21 cellular contexts compared by ENCODE assay signal in genomic region chr12:66633676-66634075, GRCh38. TPM values are rescaled to one million over a fixed set of nuclear protein-coding genes. Genes with fewer than 3 reads are reported as not detected.
DNase-seq lines count a peak whose midpoint lies in the region; ATAC-seq, FAIRE-seq and TF ChIP-seq lines count a peak whose summit lies in the region.
"Had no signal": no experiment of that assay in that cellular context is flagged by ENCODE, and none has a peak within 500 bp of the region (broad histone marks: within the 10 kb centered on the region; RNA-seq: fewer than 3 reads in every experiment).

No MANE protein-coding gene starts in this region.

- H3K36me3 ChIP-seq in right atrium auricular region (no peaks in the 10 kb centered on the region), keratinocyte (ENCODE audit: control insufficient read depth in 2 of 2, extremely low read depth in 1 of 2, insufficient read depth in 2 of 2, low read length in 2 of 2) (no peaks in the 10 kb centered on the region)
- H3K36me3 ChIP-seq: vagina had no signal

- H3K4me2 ChIP-seq in keratinocyte (ENCODE audit: control insufficient read depth, extremely low read depth, insufficient read depth, low read depth, low read length) = peak overlapping the region; percentile 42
- H3K4me2 ChIP-seq: KMS-11 had no signal

- no peaks in the 10 kb centered on the region for H3K36me3 Mint-ChIP-seq in activated T-helper 17 cell treated with anti-CD3 and anti-CD28 coated beads, Interleukin-2, amount 50 U/mL, for 72 hours (ENCODE audit: low read depth)

- no peak for TF ChIP-seq POLR2A in GM12892 (IDR thresholded peaks at IDR 0.05; ENCODE audit: low read depth, low read length)

- H3K27me3 Mint-ChIP-seq in activated T-helper 17 cell treated with anti-CD3 and anti-CD28 coated beads, Interleukin-2, amount 50 U/mL, for 72 hours = peaks cover 7% of the 10 kb centered on the region

- H3K27me3 ChIP-seq in right cardiac atrium (ENCODE audit: control insufficient read depth, insufficient read depth) (no peaks in the 10 kb centered on the region), right atrium auricular region (no peaks in the 10 kb centered on the region), keratinocyte (ENCODE audit: control insufficient read depth, extremely low read depth, insufficient read depth, low read length) (no peaks in the 10 kb centered on the region)
- H3K27me3 ChIP-seq: body of pancreas, vagina had no signal

- H3K27ac ChIP-seq in right cardiac atrium (ENCODE audit: low read length) = no peak overlapping the region
- no peak overlapping the region for H3K27ac ChIP-seq in right atrium auricular region
- H3K27ac ChIP-seq in keratinocyte (ENCODE audit: control insufficient read depth, insufficient read depth, low read length) = peak overlapping the region; percentile 39
- H3K27ac ChIP-seq: body of pancreas, GM23248, KMS-11, parathyroid adenoma, vagina had no signal

- no peaks in the 10 kb centered on the region for H3K9me1 ChIP-seq in keratinocyte (ENCODE audit: control insufficient read depth, extremely low read depth, insufficient read depth, low read length)

- no peaks in the 10 kb centered on the region for H3K79me2 ChIP-seq in keratinocyte (ENCODE audit: control insufficient read depth, insufficient read depth, low read length)

- dilution Hi-C loops in keratinocyte (cut with MboI; ENCODE audit: extremely low pct_ligation_motif_present, low sequenced_read_pairs) = no loop called here

- H3K9ac ChIP-seq in keratinocyte (ENCODE audit: control insufficient read depth, extremely low read depth, insufficient read depth, low read length) = no peak overlapping the region
- H3K9ac ChIP-seq: GM23248, KMS-11, parathyroid adenoma had no signal

- H3K9me3 ChIP-seq in right cardiac atrium (ENCODE audit: control insufficient read depth, low read length) = no peaks in the 10 kb centered on the region
- no peaks in the 10 kb centered on the region for H3K9me3 ChIP-seq in right atrium auricular region
- no peaks in the 10 kb centered on the region for H3K9me3 ChIP-seq in keratinocyte (ENCODE audit: control insufficient read depth, low read depth, low read length)
- H3K9me3 ChIP-seq: body of pancreas, vagina had no signal

- no peaks in the 10 kb centered on the region for H4K20me1 ChIP-seq in keratinocyte (ENCODE audit: control insufficient read depth, extremely low read depth, insufficient read depth, low read length)

- no peak overlapping the region for H3K4me3 Mint-ChIP-seq in activated T-helper 17 cell treated with anti-CD3 and anti-CD28 coated beads, Interleukin-2, amount 50 U/mL, for 72 hours
- H3K4me3 Mint-ChIP-seq: CD4-positive, alpha-beta T cell; T-helper 2 cell treated with Interferon-gamma antibody and Interleukin-4, amounts not matched to agents 5 μg/mL and 100 μg/mL, for 36 hours had no signal

- H3K4me1 Mint-ChIP-seq in activated T-helper 17 cell treated with anti-CD3 and anti-CD28 coated beads, Interleukin-2, amount 50 U/mL, for 72 hours = no peaks in the 10 kb centered on the region

- no peaks in the 10 kb centered on the region for H3K9me3 Mint-ChIP-seq in activated T-helper 17 cell treated with anti-CD3 and anti-CD28 coated beads, Interleukin-2, amount 50 U/mL, for 72 hours
- H3K9me3 Mint-ChIP-seq: CD4-positive, alpha-beta T cell; T-helper 2 cell treated with Interferon-gamma antibody and Interleukin-4, amounts not matched to agents 5 μg/mL and 100 μg/mL, for 36 hours had no signal

- FAIRE-seq in keratinocyte (lab: Jason Lieb, UNC) (peak; percentile 96), GM12892 (lab: Jason Lieb, UNC) (no peak)

- WGBS in right cardiac atrium = 63% methylated on average over 1 of the region's 1 CpG

- H3K4me3 ChIP-seq in right cardiac atrium (ENCODE audit: low read length) (no peak overlapping the region), right atrium auricular region (no peak overlapping the region), keratinocyte (ENCODE audit: control insufficient read depth in 2 of 3, extremely low read depth in 1 of 3, insufficient read depth in 2 of 3, low read depth in 1 of 3, low read length in 3 of 3) (peak overlapping the region in 1 of 3 experiments; percentile 18)
- H3K4me3 ChIP-seq: body of pancreas, GM23248, vagina had no signal

- no peak for TF ChIP-seq CTCF in right atrium auricular region (IDR thresholded peaks at IDR 0.05)
- no peak for TF ChIP-seq CTCF in keratinocyte (optimal IDR thresholded peaks at IDR 0.05 in 1 of 3, IDR thresholded peaks at IDR 0.05 in 1 of 3, conservative IDR thresholded peaks at IDR 0.05 in 1 of 3; ENCODE audit: extremely low read depth in 1 of 3, insufficient read depth in 2 of 3, low read length in 3 of 3)

- no peak overlapping the region for H3K27ac Mint-ChIP-seq in activated T-helper 17 cell treated with anti-CD3 and anti-CD28 coated beads, Interleukin-2, amount 50 U/mL, for 72 hours
- H3K27ac Mint-ChIP-seq: CD4-positive, alpha-beta T cell; T-helper 2 cell treated with Interferon-gamma antibody and Interleukin-4, amounts not matched to agents 5 μg/mL and 100 μg/mL, for 36 hours had no signal

- H2AFZ ChIP-seq in keratinocyte (ENCODE audit: control insufficient read depth, low read length) = no peak overlapping the region
- H2AFZ ChIP-seq: GM23248, parathyroid adenoma had no signal

- intact Hi-C loops in right cardiac atrium (cut with DNase I) = no loop called here

- H3K4me1 ChIP-seq in right cardiac atrium (ENCODE audit: control insufficient read depth, insufficient read depth, low read length) = no peaks in the 10 kb centered on the region
- peaks cover 0 to 6% of the 10 kb centered on the region in 2 donors for H3K4me1 ChIP-seq in right atrium auricular region
- peaks cover 27% of the 10 kb centered on the region for H3K4me1 ChIP-seq in keratinocyte (ENCODE audit: control insufficient read depth, extremely low read depth, insufficient read depth, low read length)
- H3K4me1 ChIP-seq: parathyroid adenoma, vagina had no signal

- ATAC-seq in right cardiac atrium (peak; percentile 54 to 68), HG03442 (IDR thresholded peaks at IDR 0.05; ENCODE audit: unreplicated experiment) (no peak), HG03175 (IDR thresholded peaks at IDR 0.05; ENCODE audit: unreplicated experiment) (no peak)
- ATAC-seq in activated T-helper 17 cell treated with anti-CD3 and anti-CD28 coated beads, Interleukin-2, amount 50 U/mL, for 72 hours (replicated peaks) = no peak
- ATAC-seq: body of pancreas; stimulated activated naive CD8-positive, alpha-beta T cell treated with anti-CD3 and anti-CD28 coated beads, Interleukin-15, Interleukin-2, amounts not matched to agents 100 U/mL and 50 U/mL, for 24 hours had no signal

- DNase-seq in right cardiac atrium (no peak), right atrium auricular region (ENCODE audit: low spot score) (no peak), astrocyte of the hippocampus (ENCODE audit: low read depth, low spot score) (peak; percentile 40), keratinocyte (ENCODE audit: low read depth, low spot score) (peak; percentile 53), GM12892 (ENCODE audit: insufficient read length) (no peak)
- DNase-seq: activated CD4-positive, alpha-beta T cell treated with anti-CD3 and anti-CD28 coated beads for 1 hour; body of pancreas; CD4-positive, alpha-beta T cell; EL; GM23248; NCI-H1105; NK-92 treated with Interleukin-12 subunit alpha and Interleukin-12 subunit beta, amount 100 ng/mL, for 24 hours; SIG-M5; stimulated activated naive CD8-positive, alpha-beta T cell treated with anti-CD3 and anti-CD28 coated beads, Interleukin-15, Interleukin-2, amounts not matched to agents 100 U/mL and 50 U/mL, for 24 hours had no signal

RNA-seq across cellular contexts. Expression of gene GRIP1, which starts 45.2 kb away (rescaled TPM):
- total RNA-seq in right cardiac atrium = 10 to 100 TPM; 11.2 to 25.7 (median 18.8) TPM
- polyA plus RNA-seq in right cardiac atrium = 2.3 TPM
- 10 to 100 TPM in 1 of 2 donors, 1 to 10 TPM in 1; 5.3 to 12.6 TPM for total RNA-seq in right atrium auricular region
- polyA plus RNA-seq in keratinocyte = 3.2 to 7.6 TPM (median 6.7 TPM) in 3 replicates
- 12.7 TPM for polyA plus RNA-seq in keratinocyte (2011; ENCODE audit: low read depth)
- 3.6 and 15.7 TPM in 2 replicates for polyA plus RNA-seq in keratinocyte (2011; cell fraction: cytosol; rRNA removed)
- polyA plus RNA-seq in keratinocyte (2011; cell fraction: nucleus; rRNA removed) = 10.4 and 12.3 TPM in 2 replicates
- polyA plus RNA-seq in keratinocyte (2012; ENCODE audit: low replicate concordance) = 5.8 and 12.6 TPM in 2 replicates
- 11.5 to 18.7 TPM (median 13.6 TPM) in 3 replicates for polyA minus RNA-seq in keratinocyte
- 15.5 TPM for polyA minus RNA-seq in keratinocyte (2011; cell fraction: cytosol; rRNA and poly(A)+ RNA removed)
- 22.8 and 42.5 TPM in 2 replicates for polyA minus RNA-seq in keratinocyte (2011; cell fraction: nucleus; rRNA and poly(A)+ RNA removed)
- polyA plus RNA-seq in GM12892 (2012; ENCODE audit: missing spikeins) = 0.13 TPM
- under 1 TPM; 0.19 to 0.86 TPM for total RNA-seq in activated T-helper 17 cell treated with anti-CD3 and anti-CD28 coated beads, Interleukin-2, amount 50 U/mL, for 72 hours
- total RNA-seq: GM23248 had no signal
- polyA plus RNA-seq: GM23248 had no signal

Comparison
In these comparisons a context has a peak if more than half of its experiments do, and no peak if none do; other contexts are left out.
1. ATAC-seq: peak in right cardiac atrium (2 of 2); none in activated T-helper 17 cell treated with anti-CD3 and anti-CD28 coated beads, Interleukin-2, amount 50 U/mL, for 72 hours (single experiment), HG03442 (single experiment) and HG03175 (single experiment).
2. DNase-seq: peak in astrocyte of the hippocampus (single experiment) and keratinocyte (single experiment); none in right cardiac atrium (0 of 3), right atrium auricular region (single experiment) and GM12892 (single experiment).